19 cellular contexts compared by ENCODE assay signal in the genomic region with DNA sequence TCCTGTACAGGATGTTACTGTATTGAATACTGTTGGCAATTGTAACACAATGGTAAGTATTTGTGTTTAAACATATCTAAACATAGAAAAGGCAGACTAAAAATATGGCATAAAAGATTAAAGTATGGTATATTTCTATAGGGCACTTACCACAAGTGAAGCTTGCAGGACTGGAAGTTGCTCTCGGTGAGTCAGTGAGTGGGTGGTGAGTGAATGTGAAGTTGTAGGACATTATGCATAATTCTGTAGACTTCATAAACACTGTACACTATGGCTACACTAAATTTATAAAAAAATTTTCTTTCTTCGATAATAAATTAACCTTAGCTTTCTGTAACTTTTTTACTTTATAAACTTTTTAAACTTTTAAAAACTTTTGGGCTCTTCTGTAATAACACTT. TPM values are rescaled to one million over a fixed set of nuclear protein-coding genes. Genes with fewer than 3 reads are reported as not detected.
DNase-seq lines count a peak whose midpoint lies in the region; ATAC-seq and TF ChIP-seq lines count a peak whose summit lies in the region.
"Had no signal": no experiment of that assay in that cellular context is flagged by ENCODE, and none has a peak within 500 bp of the region (broad histone marks: within the 10 kb centered on the region; RNA-seq: fewer than 3 reads in every experiment).

No MANE protein-coding gene starts in this region.

- no peak for TF ChIP-seq POLR2A in breast epithelium (IDR thresholded peaks at IDR 0.05)

- no peak overlapping the region for H3K27ac ChIP-seq in breast epithelium
- H3K27ac ChIP-seq in right cardiac atrium (ENCODE audit: low read length): no peak overlapping the region
- H3K27ac ChIP-seq: A549 had no signal

- POLR2A ChIA-PET in MCF 10A (lab: Yijun Ruan, JAX): interaction anchor here (0.6 to 0.8 kb wide), 2 partner anchors 73 to 234 kb away, joined by 3 read pairs; no protein-coding TSS in a partner anchor
- POLR2A ChIA-PET in WTC11 (lab: Charles Lee): no interaction called here

- H3K36me3 Mint-ChIP-seq in MCF 10A (ENCODE audit: insufficient read depth, unreplicated experiment) (no peaks in the 10 kb centered on the region), WTC11 (no peaks in the 10 kb centered on the region)

- H3K36me3 ChIP-seq in breast epithelium: no peaks in the 10 kb centered on the region
- H3K36me3 ChIP-seq: HAP-1 had no signal

- no peak overlapping the region for H3K4me3 Mint-ChIP-seq in MCF 10A (ENCODE audit: unreplicated experiment)
- H3K4me3 Mint-ChIP-seq in WTC11: no peak overlapping the region
- H3K4me3 Mint-ChIP-seq: CD4-positive, alpha-beta T cell had no signal

- CTCF ChIA-PET in MCF 10A (lab: Yijun Ruan, JAX): interaction anchor here (1.0 kb wide), 1 partner anchor 172 kb away, joined by 4 read pairs; no protein-coding TSS in a partner anchor
- CTCF ChIA-PET in WTC11 (lab: Charles Lee): no interaction called here

- WGBS in right cardiac atrium: 86% methylated on average over 2 of the region's 2 CpGs

- no TSS peak for BruUV-seq in MCF 10A (replicated peaks; lab: Mats Ljungman, UMichigan)

- no peaks in the 10 kb centered on the region for H3K9me3 Mint-ChIP-seq in MCF 10A (ENCODE audit: unreplicated experiment)
- H3K9me3 Mint-ChIP-seq in WTC11: no peaks in the 10 kb centered on the region
- H3K9me3 Mint-ChIP-seq: CD4-positive, alpha-beta T cell had no signal

- H3K9me3 ChIP-seq in breast epithelium (no peaks in the 10 kb centered on the region), right cardiac atrium (ENCODE audit: control insufficient read depth, low read length) (no peaks in the 10 kb centered on the region)
- H3K9me3 ChIP-seq: A549, Caco-2, HAP-1 had no signal

- intact Hi-C loops in MCF 10A (cut with micrococcal nuclease): no loop called here
- intact Hi-C loops in breast epithelium (cut with DNase I; ENCODE audit: low total_unique reads): loop anchor here (10.0 kb wide), 1 partner anchor 1009 kb away; no protein-coding TSS in a partner anchor
- intact Hi-C loops in right cardiac atrium (cut with DNase I): no loop called here

- ATAC-seq in WTC11: no peak
- ATAC-seq in right cardiac atrium: no peak
- ATAC-seq: A549 had no signal

- no peak overlapping the region for H3K4me3 ChIP-seq in breast epithelium
- H3K4me3 ChIP-seq in foreskin fibroblast (ENCODE audit: low read depth in 1 of 2, low read length in 2 of 2): no peak overlapping the region
- H3K4me3 ChIP-seq in right cardiac atrium (ENCODE audit: low read length): no peak overlapping the region
- H3K4me3 ChIP-seq: A549, HAP-1 had no signal

- H3K27ac Mint-ChIP-seq in MCF 10A (ENCODE audit: low read depth, unreplicated experiment) (no peak overlapping the region), WTC11 (no peak overlapping the region)
- H3K27ac Mint-ChIP-seq: CD4-positive, alpha-beta T cell had no signal

- DNase-seq in MCF 10A (ENCODE audit: unreplicated experiment) (peak; percentile 26), breast epithelium (ENCODE audit: low spot score in 2 of 2) (no peak), amniotic epithelial cell (ENCODE audit: low read depth) (peak; percentile 20), foreskin fibroblast (peak; percentile 18 to 41), WTC11 (ENCODE audit: low spot score) (no peak), NCI-H2107 (lab: John Stamatoyannopoulos, UW) (no peak), right cardiac atrium (no peak)
- DNase-seq: Caco-2; CD4-positive, alpha-beta T cell; GF-D8; NCI-H1105; NCI-H187; NCI-H226; NCI-H524; NCI-H82; RPMI8226; SIG-M5 had no signal

- H3K4me1 ChIP-seq in breast epithelium (no peaks in the 10 kb centered on the region), right cardiac atrium (ENCODE audit: control insufficient read depth, insufficient read depth, low read length) (no peaks in the 10 kb centered on the region)
- H3K4me1 ChIP-seq: A549, Caco-2, HAP-1 had no signal

- H3K27me3 ChIP-seq in breast epithelium: no peaks in the 10 kb centered on the region
- peaks cover 4% of the 10 kb centered on the region for H3K27me3 ChIP-seq in right cardiac atrium (ENCODE audit: control insufficient read depth, insufficient read depth)

- TF ChIP-seq CTCF in MCF 10A (IDR thresholded peaks at IDR 0.05; ENCODE audit: unreplicated experiment) (no peak), breast epithelium (IDR thresholded peaks at IDR 0.05) (no peak), foreskin fibroblast (IDR thresholded peaks at IDR 0.05; ENCODE audit: low read depth, low read length) (no peak), WTC11 (IDR thresholded peaks at IDR 0.05) (no peak)

- H3K4me1 Mint-ChIP-seq in MCF 10A (ENCODE audit: insufficient read depth, unreplicated experiment): no peaks in the 10 kb centered on the region
- no peaks in the 10 kb centered on the region for H3K4me1 Mint-ChIP-seq in WTC11

- H3K27me3 Mint-ChIP-seq in MCF 10A (ENCODE audit: insufficient read depth, unreplicated experiment): peaks cover 5% of the 10 kb centered on the region
- H3K27me3 Mint-ChIP-seq in WTC11 (ENCODE audit: low read depth): peaks cover 54% of the 10 kb centered on the region

TF ChIP-seq in WTC11, 78 proteins besides CTCF, POLR2A, EP300 and RAD21:
- TF ChIP-seq JUN (CRISPR knock-in tag; IDR thresholded peaks at IDR 0.05): no peak
- TF ChIP-seq, protein P1, sequence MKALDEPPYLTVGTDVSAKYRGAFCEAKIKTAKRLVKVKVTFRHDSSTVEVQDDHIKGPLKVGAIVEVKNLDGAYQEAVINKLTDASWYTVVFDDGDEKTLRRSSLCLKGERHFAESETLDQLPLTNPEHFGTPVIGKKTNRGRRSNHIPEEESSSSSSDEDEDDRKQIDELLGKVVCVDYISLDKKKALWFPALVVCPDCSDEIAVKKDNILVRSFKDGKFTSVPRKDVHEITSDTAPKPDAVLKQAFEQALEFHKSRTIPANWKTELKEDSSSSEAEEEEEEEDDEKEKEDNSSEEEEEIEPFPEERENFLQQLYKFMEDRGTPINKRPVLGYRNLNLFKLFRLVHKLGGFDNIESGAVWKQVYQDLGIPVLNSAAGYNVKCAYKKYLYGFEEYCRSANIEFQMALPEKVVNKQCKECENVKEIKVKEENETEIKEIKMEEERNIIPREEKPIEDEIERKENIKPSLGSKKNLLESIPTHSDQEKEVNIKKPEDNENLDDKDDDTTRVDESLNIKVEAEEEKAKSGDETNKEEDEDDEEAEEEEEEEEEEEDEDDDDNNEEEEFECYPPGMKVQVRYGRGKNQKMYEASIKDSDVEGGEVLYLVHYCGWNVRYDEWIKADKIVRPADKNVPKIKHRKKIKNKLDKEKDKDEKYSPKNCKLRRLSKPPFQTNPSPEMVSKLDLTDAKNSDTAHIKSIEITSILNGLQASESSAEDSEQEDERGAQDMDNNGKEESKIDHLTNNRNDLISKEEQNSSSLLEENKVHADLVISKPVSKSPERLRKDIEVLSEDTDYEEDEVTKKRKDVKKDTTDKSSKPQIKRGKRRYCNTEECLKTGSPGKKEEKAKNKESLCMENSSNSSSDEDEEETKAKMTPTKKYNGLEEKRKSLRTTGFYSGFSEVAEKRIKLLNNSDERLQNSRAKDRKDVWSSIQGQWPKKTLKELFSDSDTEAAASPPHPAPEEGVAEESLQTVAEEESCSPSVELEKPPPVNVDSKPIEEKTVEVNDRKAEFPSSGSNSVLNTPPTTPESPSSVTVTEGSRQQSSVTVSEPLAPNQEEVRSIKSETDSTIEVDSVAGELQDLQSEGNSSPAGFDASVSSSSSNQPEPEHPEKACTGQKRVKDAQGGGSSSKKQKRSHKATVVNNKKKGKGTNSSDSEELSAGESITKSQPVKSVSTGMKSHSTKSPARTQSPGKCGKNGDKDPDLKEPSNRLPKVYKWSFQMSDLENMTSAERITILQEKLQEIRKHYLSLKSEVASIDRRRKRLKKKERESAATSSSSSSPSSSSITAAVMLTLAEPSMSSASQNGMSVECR (CRISPR knock-in tag; IDR thresholded peaks at IDR 0.05; ENCODE audit: borderline replicate concordance): no peak

RNA-seq across cellular contexts. Expression of gene TRIM62, which starts 13.7 kb away (rescaled TPM):
- total RNA-seq in MCF 10A (2022): 2.4 and 2.8 TPM in 2 replicates
- 10 to 100 TPM in 1 of 3 donors, 1 to 10 TPM in 2; 4.3 to 10.8 (median 7.2) TPM for total RNA-seq in breast epithelium
- 10.7 to 13.6 TPM (median 11.0 TPM) in 3 replicates for total RNA-seq in WTC11 (2021)
- 1 to 10 TPM; 2.2 to 4.4 (median 3.2) TPM for total RNA-seq in right cardiac atrium
- 1.8 TPM for polyA plus RNA-seq in right cardiac atrium

Comparison
In these comparisons a context has a peak if more than half of its experiments do, and no peak if none do; other contexts are left out.
1. DNase-seq: peak in MCF 10A (single experiment), amniotic epithelial cell (single experiment) and foreskin fibroblast (2 of 2); none in breast epithelium (0 of 2), WTC11 (single experiment), NCI-H2107 (single experiment) and right cardiac atrium (0 of 3).